23 cellular contexts compared by ENCODE assay signal in genomic region chr20:58784321-58785074, GRCh38.
DNase-seq lines count a peak whose midpoint lies in the region; ATAC-seq and TF ChIP-seq lines count a peak whose summit lies in the region.
"Had no signal": no experiment of that assay in that cellular context is flagged by ENCODE, and none has a peak within 500 bp of the region (broad histone marks: within the 10 kb centered on the region; RNA-seq: fewer than 3 reads in every experiment).

No MANE protein-coding gene starts in this region.

- TF ChIP-seq CTCF in RWPE2 (IDR thresholded peaks at IDR 0.05; ENCODE audit: poor library complexity, severe bottlenecking) (no peak), osteoblast (IDR thresholded peaks at IDR 0.05; ENCODE audit: extremely low read depth, low read depth, low read length) (no peak)

- H3K27me3 ChIP-seq in RWPE2 (ENCODE audit: insufficient read depth, poor library complexity, severe bottlenecking) (peaks cover 66% of the 10 kb centered on the region), osteoblast (ENCODE audit: insufficient read depth, low read length) (peaks cover 62% of the 10 kb centered on the region)

- H3K4me3 ChIP-seq in RWPE2 (ENCODE audit: severe bottlenecking) (no peak overlapping the region), osteoblast (ENCODE audit: insufficient read depth, low read length) (no peak overlapping the region)
- H3K4me3 ChIP-seq: GM23338, MG63 had no signal

- H3K4me1 Mint-ChIP-seq in T-helper 17 cell: peaks cover 6% of the 10 kb centered on the region

- peak; percentile 15 for DNase-seq in NCI-H146 (lab: John Stamatoyannopoulos, UW)
- DNase-seq in NCI-H146 treated with DMSO at 0.1 percent for 48 hours (lab: John Stamatoyannopoulos, UW; ENCODE audit: unreplicated experiment): no peak
- no peak for DNase-seq in RWPE2 (ENCODE audit: low spot score)
- DNase-seq in osteoblast (ENCODE audit: insufficient read length, low spot score, missing footprints): peak; percentile 69
- DNase-seq in T-helper 17 cell: no peak
- no peak for DNase-seq in ACHN
- DNase-seq: BE2C; CD4-positive, alpha-beta T cell; DMS53; HCEC 1CT; IMR-90; KG1; MG63; NCI-H1105 treated with DMSO at 0.1 percent for 48 hours; NCI-H1694; NCI-H2029 treated with DMSO at 0.1 percent for 48 hours; NCI-H526 treated with DMSO at 0.1 percent for 48 hours; SHP77 treated with DMSO at 0.1 percent for 48 hours had no signal

- H3K36me3 ChIP-seq in RWPE2 (ENCODE audit: low read depth) (no peaks in the 10 kb centered on the region), osteoblast (ENCODE audit: insufficient read depth, low read length) (no peaks in the 10 kb centered on the region)
- H3K36me3 ChIP-seq: BE2C, MG63 had no signal

- H3K4me3 Mint-ChIP-seq in T-helper 17 cell: no peak overlapping the region
- H3K4me3 Mint-ChIP-seq: CD4-positive, alpha-beta T cell; GM23338 had no signal

- no peaks in the 10 kb centered on the region for H3K79me2 ChIP-seq in osteoblast (ENCODE audit: insufficient read depth, low read length)

- H3K27me3 Mint-ChIP-seq in T-helper 17 cell: peaks cover 68% of the 10 kb centered on the region

- no peaks in the 10 kb centered on the region for H4K20me1 ChIP-seq in osteoblast (ENCODE audit: insufficient read depth, low read length)

- no peak overlapping the region for H3K4me2 ChIP-seq in osteoblast (ENCODE audit: insufficient read depth, low read length)
- H3K4me2 ChIP-seq: GM23338 had no signal

- H3K9me3 ChIP-seq in RWPE2 (ENCODE audit: severe bottlenecking) (no peaks in the 10 kb centered on the region), osteoblast (ENCODE audit: low read depth, low read length) (no peaks in the 10 kb centered on the region), T-helper 17 cell (ENCODE audit: control insufficient read depth, low read length, poor library complexity, severe bottlenecking) (no peaks in the 10 kb centered on the region)
- H3K9me3 ChIP-seq: BE2C, MG63 had no signal

- H2AFZ ChIP-seq in osteoblast (ENCODE audit: low read length): no peak overlapping the region
- H2AFZ ChIP-seq: GM23338 had no signal

- in situ Hi-C loops in ACHN (cut with HindIII; ENCODE audit: low pct_ligation_motif_present, low pct_unique_long_range_greater_than_20kb, low sequenced_read_pairs): no loop called here

- no peak overlapping the region for H3K27ac Mint-ChIP-seq in T-helper 17 cell
- H3K27ac Mint-ChIP-seq: CD4-positive, alpha-beta T cell; GM23338 had no signal

- H3K4me1 ChIP-seq in RWPE2 (ENCODE audit: insufficient read depth, poor library complexity, severe bottlenecking) (no peaks in the 10 kb centered on the region), osteoblast (ENCODE audit: insufficient read depth, low read length) (no peaks in the 10 kb centered on the region)
- H3K4me1 ChIP-seq: BE2C had no signal

- H3K27ac ChIP-seq in RWPE2 (ENCODE audit: poor library complexity, severe bottlenecking) (no peak overlapping the region), osteoblast (ENCODE audit: low read depth, low read length) (no peak overlapping the region)
- H3K27ac ChIP-seq: 22Rv1, RWPE1 had no signal

- H3K36me3 Mint-ChIP-seq in T-helper 17 cell (ENCODE audit: low read depth): peaks cover 3% of the 10 kb centered on the region

- ATAC-seq in RWPE2 (ENCODE audit: low read depth) (peak; percentile 23; the same call in 2 of the 3 replicates), T-helper 17 cell (no peak), GM18517 (IDR thresholded peaks at IDR 0.05; ENCODE audit: unreplicated experiment) (no peak)
- ATAC-seq: GM23338, Panc1 had no signal

Comparison
In these comparisons a context has a peak if more than half of its experiments do, and no peak if none do; other contexts are left out.
1. DNase-seq: peak in NCI-H146 (single experiment) and osteoblast (single experiment); none in NCI-H146 treated with DMSO at 0.1 percent for 48 hours (single experiment), RWPE2 (single experiment), T-helper 17 cell (0 of 3) and ACHN (single experiment).